Comparison of ENCODE assay signal across 9 cellular contexts in the genomic region with DNA sequence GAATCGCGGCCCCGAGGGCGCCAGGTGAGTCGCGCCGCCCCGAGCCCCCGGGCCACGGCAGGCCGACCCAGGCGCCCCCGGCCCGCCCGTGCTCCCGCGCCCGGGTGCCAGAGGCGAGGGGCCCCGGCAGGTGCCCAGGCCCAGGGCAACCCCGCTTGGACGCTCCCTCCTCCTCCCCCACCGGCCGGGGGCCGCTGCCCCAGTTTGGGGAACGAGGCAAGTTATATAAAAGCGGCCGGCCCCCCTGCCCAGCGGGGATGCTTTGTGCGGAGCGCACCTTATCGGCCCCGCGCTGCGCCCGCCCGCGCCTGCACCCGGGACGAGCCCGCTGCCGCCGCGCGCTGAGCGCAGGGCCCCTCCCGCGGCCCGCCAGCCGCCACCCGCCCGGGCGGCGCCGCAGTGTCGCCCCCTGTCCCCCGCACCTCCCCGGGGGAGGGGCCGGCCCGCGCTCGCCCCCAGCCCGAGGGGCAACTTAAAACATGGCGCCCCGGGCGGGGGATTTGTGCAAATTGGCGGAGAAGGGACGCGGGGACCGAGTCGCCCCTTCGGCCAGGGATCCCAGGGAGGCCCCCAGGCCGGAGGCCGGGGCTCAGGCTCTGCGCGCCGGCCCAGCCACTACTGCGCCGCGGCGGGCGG. TPM values are rescaled to one million over a fixed set of nuclear protein-coding genes. Genes with fewer than 3 reads are reported as not detected.
DNase-seq lines count a peak whose midpoint lies in the region; ATAC-seq and TF ChIP-seq lines count a peak whose summit lies in the region.
"Had no signal": no experiment of that assay in that cellular context is flagged by ENCODE, and none has a peak within 500 bp of the region (broad histone marks: within the 10 kb centered on the region; RNA-seq: fewer than 3 reads in every experiment).

No MANE protein-coding gene starts in this region.

- peak in 2 of 4 donors; percentile 19 to 38 for ATAC-seq in heart left ventricle
- ATAC-seq: K562 had no signal

- TF ChIP-seq POLR2A in heart left ventricle (IDR thresholded peaks at IDR 0.05) = no peak

- H3K36me3 Mint-ChIP-seq in progenitor cell of endocrine pancreas (ENCODE audit: insufficient read depth) = no peaks in the 10 kb centered on the region

- peaks cover 0 to 21% (median 10%) of the 10 kb centered on the region in 9 donors for H3K27me3 ChIP-seq in heart left ventricle

- intact Hi-C loops in heart left ventricle (cut with DNase I) = loop anchor here in 5 of 10 donors (10.0 kb wide), 2 partner anchors 88 to 118 kb away; no protein-coding TSS in a partner anchor

- H3K4me3 ChIP-seq in SK-N-MC = peak overlapping the region; percentile 75
- peak overlapping the region; percentile 25 to 72 (median 61) for H3K4me3 ChIP-seq in heart left ventricle
- H3K4me3 ChIP-seq: K562 had no signal

- peaks cover 21% of the 10 kb centered on the region for H3K4me1 Mint-ChIP-seq in progenitor cell of endocrine pancreas (ENCODE audit: low read depth)

- whole genome bisulfite sequencing in heart left ventricle, 4 donors = 0 to 1% (median 1%) methylated on average over 13 to 82 of the region's 82 CpGs

- H3K9ac ChIP-seq in SK-N-MC (ENCODE audit: insufficient read length) = peak overlapping the region; percentile 2

- no peaks in the 10 kb centered on the region for H3K9me3 Mint-ChIP-seq in progenitor cell of endocrine pancreas (ENCODE audit: low read depth)

- H3K36me3 ChIP-seq in SK-N-MC (ENCODE audit: insufficient read depth, low read length) (no peaks in the 10 kb centered on the region), heart left ventricle (no peaks in the 10 kb centered on the region)

- H3K27ac ChIP-seq in SK-N-MC (peak overlapping the region; percentile 62; the same call in 1 of the 2 replicates), heart left ventricle (peak overlapping the region in 9 of 12 donors; percentile 33 to 90 (median 66))

- H3K4me3 Mint-ChIP-seq in progenitor cell of endocrine pancreas (ENCODE audit: low read depth) = peak overlapping the region; percentile 84

- DNase-seq in DMS79 (lab: John Stamatoyannopoulos, UW) = peak; percentile 18
- no peak for DNase-seq in SK-N-MC (ENCODE audit: low read depth, low spot score)
- peak in 2 of 5 donors; percentile 31 to 63 for DNase-seq in heart left ventricle
- peak; percentile 43 for DNase-seq in progenitor cell of endocrine pancreas (ENCODE audit: low spot score, unreplicated experiment)
- no peak for DNase-seq in HK-2 (ENCODE audit: unreplicated experiment)
- no peak for DNase-seq in cerebellar cortex (ENCODE audit: low spot score)
- no peak for DNase-seq in activated CD4-positive, alpha-beta T cell treated with anti-CD3 and anti-CD28 coated beads, Interleukin-2, amount 50 U/mL, for 1 hour
- DNase-seq in NCI-H446 treated with DMSO at 0.1 percent for 48 hours (lab: John Stamatoyannopoulos, UW) = no peak

- H3K4me1 ChIP-seq in heart left ventricle = peaks cover 0 to 36% (median 0%) of the 10 kb centered on the region in 12 donors

- peak overlapping the region; percentile 93 for H3K27ac Mint-ChIP-seq in progenitor cell of endocrine pancreas

- H3K27me3 Mint-ChIP-seq in progenitor cell of endocrine pancreas = peaks cover 8% of the 10 kb centered on the region

- H3K9me3 ChIP-seq in SK-N-MC (ENCODE audit: low read depth, low read length) = no peaks in the 10 kb centered on the region
- no peaks in the 10 kb centered on the region for H3K9me3 ChIP-seq in heart left ventricle

- TF ChIP-seq CTCF in heart left ventricle (IDR thresholded peaks at IDR 0.05) (peak in 1 of 12 donors; percentile 11), progenitor cell of endocrine pancreas (IDR thresholded peaks at IDR 0.05; ENCODE audit: unreplicated experiment) (no peak)

RNA-seq across cellular contexts. Expression of a gene that starts 0.6 kb away (rescaled TPM):
- total RNA-seq in heart left ventricle (10 to 100 TPM in 3 of 9 donors, 1 to 10 TPM in 6; 5.5 to 45.6 (median 9.1) TPM), progenitor cell of endocrine pancreas (41.7 and 49.8 TPM in 2 replicates)
- polyA plus RNA-seq in heart left ventricle = 1 to 10 TPM; 2.7 to 5.6 TPM

Comparison
In these comparisons a context has a peak if more than half of its experiments do, and no peak if none do; other contexts are left out.
1. DNase-seq: peak in DMS79 (single experiment) and progenitor cell of endocrine pancreas (single experiment); none in SK-N-MC (single experiment), HK-2 (single experiment), cerebellar cortex (single experiment), activated CD4-positive, alpha-beta T cell treated with anti-CD3 and anti-CD28 coated beads, Interleukin-2, amount 50 U/mL, for 1 hour (single experiment) and NCI-H446 treated with DMSO at 0.1 percent for 48 hours (single experiment).